Comparison of ENCODE assay signal across 12 cellular contexts in the genomic region with DNA sequence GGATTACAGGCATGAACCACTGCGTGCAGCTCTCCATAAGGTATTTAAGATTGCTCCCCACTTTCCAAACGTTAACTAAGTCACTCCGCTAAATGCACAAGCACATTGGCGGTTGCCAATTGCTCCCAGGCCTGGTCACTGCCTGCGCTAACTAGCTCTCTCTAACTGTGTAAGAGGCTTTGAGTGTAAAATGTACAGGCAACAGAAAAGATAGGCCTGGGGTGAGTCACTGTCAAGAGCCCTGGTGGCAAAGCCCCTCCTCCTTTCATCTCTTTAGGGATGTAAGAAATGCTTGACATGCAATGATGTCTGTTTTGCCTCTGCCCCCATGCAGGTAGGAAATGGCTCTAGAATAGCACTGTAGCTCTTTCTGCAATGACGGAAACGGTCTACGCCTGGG.
A peak's percentile ranks its signal among the peaks of the same experiment; 100 is the strongest.
DNase-seq lines count a peak whose midpoint lies in the region; ATAC-seq, FAIRE-seq and TF ChIP-seq lines count a peak whose summit lies in the region.
"Had no signal": no experiment of that assay in that cellular context is flagged by ENCODE, and none has a peak within 500 bp of the region (broad histone marks: within the 10 kb centered on the region; RNA-seq: fewer than 3 reads in every experiment).

No MANE protein-coding gene starts in this region.

- H3K4me3 Mint-ChIP-seq in T-cell = peak overlapping the region in 1 of 3 donors; percentile 53
- H3K4me3 Mint-ChIP-seq: B cell had no signal

- H4K20me1 ChIP-seq in HepG2 (ENCODE audit: insufficient read depth, low read length) = no peaks in the 10 kb centered on the region

- 90 to 94% methylated on average over 8 of the region's 8 CpGs for WGBS in lower leg skin, 2 donors
- 57% methylated on average over 8 of the region's 8 CpGs for WGBS in HepG2 (ENCODE audit: low lambda C conversion rate)

- intact Hi-C loops in lower leg skin (cut with DNase I; ENCODE audit: low total_unique reads) (no loop called here), HepG2 (cut with micrococcal nuclease; ENCODE audit: unreplicated experiment) (no loop called here)

- no peak for FAIRE-seq in HepG2 (lab: Jason Lieb, UNC)
- FAIRE-seq: H1 had no signal

- TF ChIP-seq EP300 in HepG2 (IDR thresholded peaks at IDR 0.05; ENCODE audit: low read depth in 2 of 2, low read length in 2 of 2) (no peak), HepG2 (CRISPR knock-in tag; IDR thresholded peaks at IDR 0.05; ENCODE audit: borderline replicate concordance) (no peak)

- no peak for TF ChIP-seq POLR2A in lower leg skin (IDR thresholded peaks at IDR 0.05)
- TF ChIP-seq POLR2A in HepG2 (IDR thresholded peaks at IDR 0.05; ENCODE audit: insufficient read depth in 1 of 2, low read depth in 2 of 2, low read length in 2 of 2) = no peak

- H3K4me1 ChIP-seq in HepG2 (ENCODE audit: insufficient read depth, low read length) = no peaks in the 10 kb centered on the region

- POLR2A ChIA-PET in T-cell (lab: Charles Lee) (no interaction called here), HepG2 (lab: Yijun Ruan, JAX) (no interaction called here)

- H3K9ac ChIP-seq in HepG2 (ENCODE audit: insufficient read depth, low read depth, low read length) = no peak overlapping the region

- H3K27ac Mint-ChIP-seq in T-cell = peak overlapping the region; percentile 60 to 87
- H3K27ac Mint-ChIP-seq: B cell had no signal

- no peaks in the 10 kb centered on the region for H3K27me3 Mint-ChIP-seq in T-cell

- TF ChIP-seq CTCF in fibroblast of villous mesenchyme (IDR thresholded peaks at IDR 0.05; ENCODE audit: insufficient read depth, low read depth, low read length) (no peak), lower leg skin (IDR thresholded peaks at IDR 0.05) (no peak), HepG2 (CRISPR knock-in tag; IDR thresholded peaks at IDR 0.05) (no peak)

- no peak overlapping the region for H3K4me2 ChIP-seq in HepG2 (ENCODE audit: low read depth, low read length)

- BruUV-seq in HepG2 (replicated peaks; lab: Mats Ljungman, UMichigan) = no TSS peak

- in situ Hi-C loops in HepG2 (cut with HindIII; ENCODE audit: extremely low pct_ligation_motif_present, low pct_unique_long_range_greater_than_20kb) = no loop called here

- H3K27ac ChIP-seq in HepG2 (ENCODE audit: extremely low read length, insufficient read depth, low read length) = no peak overlapping the region

- H3K4me1 Mint-ChIP-seq in T-cell = peaks cover 63 to 88% (median 68%) of the 10 kb centered on the region in 3 donors
- H3K4me1 Mint-ChIP-seq: B cell had no signal

- H3K79me2 ChIP-seq in HepG2 (ENCODE audit: insufficient read depth, low read length) = no peaks in the 10 kb centered on the region

- CTCF ChIA-PET in T-cell (lab: Charles Lee) = no interaction called here
- CTCF ChIA-PET in HepG2 (lab: Yijun Ruan, JAX; ENCODE audit: low intra/inter-chr PET ratio, low total read pairs) = no interaction called here

- H3K4me3 ChIP-seq in fibroblast of villous mesenchyme (ENCODE audit: low read depth, low read length) = no peak overlapping the region
- no peak overlapping the region for H3K4me3 ChIP-seq in lower leg skin (ENCODE audit: low read depth, poor library complexity, severe bottlenecking)
- no peak overlapping the region for H3K4me3 ChIP-seq in HepG2 (replicated peaks in 1 of 3; ENCODE audit: insufficient read depth in 1 of 3, low read depth in 2 of 3, low read length in 3 of 3)

- no peak for TF ChIP-seq RAD21 in HepG2 (CRISPR knock-in tag; IDR thresholded peaks at IDR 0.05)

- no peaks in the 10 kb centered on the region for H3K36me3 ChIP-seq in HepG2 (replicated peaks in 1 of 2; ENCODE audit: control insufficient read depth in 1 of 2, insufficient read depth in 2 of 2, low read length in 2 of 2)

- H3K9me3 Mint-ChIP-seq in T-cell = no peaks in the 10 kb centered on the region

- peak; percentile 78 to 89 (median 85) for ATAC-seq in T-cell (replicated peaks in 1 of 4)
- peak; percentile 56 for ATAC-seq in stimulated activated naive CD8-positive, alpha-beta T cell treated with anti-CD3 and anti-CD28 coated beads, Interleukin-15, Interleukin-2, amounts not matched to agents 100 U/mL and 50 U/mL, for 24 hours
- ATAC-seq in HG03565 (IDR thresholded peaks at IDR 0.05; ENCODE audit: unreplicated experiment) = no peak
- ATAC-seq in HepG2 = no peak; the same call in 2 of the 3 replicates

- H3K36me3 Mint-ChIP-seq in T-cell = no peaks in the 10 kb centered on the region

- H3K9me3 ChIP-seq in HepG2 (ENCODE audit: low read length) = no peaks in the 10 kb centered on the region

- no peak overlapping the region for H2AFZ ChIP-seq in HepG2 (ENCODE audit: low read length)

- no peaks in the 10 kb centered on the region; a peak in 2 of 5 replicates for H3K27me3 ChIP-seq in HepG2 (ENCODE audit: control insufficient read depth in 1 of 2, insufficient read depth in 2 of 2, low read length in 2 of 2)

- DNase-seq in activated gamma-delta T cell treated with Interleukin-2 at 50 U/mL for 16 hours (peak; percentile 34), activated gamma-delta T cell (lab: John Stamatoyannopoulos, UW) (no peak), T-cell (peak in 7 of 34 experiments; percentile 8 to 36 (median 23)), fibroblast of villous mesenchyme (ENCODE audit: low read depth) (peak; percentile 26), lower leg skin (ENCODE audit: low spot score in 2 of 2) (no peak), HepG2 (ENCODE audit: low spot score) (no peak)
- no peak for DNase-seq in stimulated activated naive CD8-positive, alpha-beta T cell treated with anti-CD3 and anti-CD28 coated beads, Interleukin-15, Interleukin-2, amounts not matched to agents 100 U/mL and 50 U/mL, for 24 hours
- DNase-seq: cortex of kidney; stimulated activated CD4-positive, alpha-beta T cell treated with anti-CD3 and anti-CD28 coated beads, Interleukin-4, amount 100 ng/mL, for 1 hour had no signal

TF ChIP-seq in HepG2, 621 proteins besides CTCF, POLR2A, EP300 and RAD21:
- no peak for TF ChIP-seq ZKSCAN5 (CRISPR knock-in tag; IDR thresholded peaks at IDR 0.05)
- TF ChIP-seq CCAR2 (optimal IDR thresholded peaks at IDR 0.05; ENCODE audit: low read depth, low read length) = no peak
- TF ChIP-seq HOXA3 (CRISPR knock-in tag; IDR thresholded peaks at IDR 0.05) = no peak
- no peak for TF ChIP-seq ZNF562 (CRISPR knock-in tag; IDR thresholded peaks at IDR 0.05; ENCODE audit: borderline replicate concordance)
TF ChIP-seq in HepG2: peak in this region for 0.

Comparison
In these comparisons a context has a peak if more than half of its experiments do, and no peak if none do; other contexts are left out.
1. DNase-seq: peak in activated gamma-delta T cell treated with Interleukin-2 at 50 U/mL for 16 hours (single experiment) and fibroblast of villous mesenchyme (single experiment); none in activated gamma-delta T cell (single experiment), stimulated activated naive CD8-positive, alpha-beta T cell treated with anti-CD3 and anti-CD28 coated beads, Interleukin-15, Interleukin-2, amounts not matched to agents 100 U/mL and 50 U/mL, for 24 hours (single experiment), lower leg skin (0 of 2) and HepG2 (single experiment).
2. ATAC-seq: peak in T-cell (4 of 4) and stimulated activated naive CD8-positive, alpha-beta T cell treated with anti-CD3 and anti-CD28 coated beads, Interleukin-15, Interleukin-2, amounts not matched to agents 100 U/mL and 50 U/mL, for 24 hours (single experiment); none in HG03565 (single experiment) and HepG2 (single experiment).